18 cellular contexts compared by ENCODE assay signal in genomic region chr16:10128397-10129258, GRCh38. TPM values are rescaled to one million over a fixed set of nuclear protein-coding genes. Genes with fewer than 3 reads are reported as not detected.
DNase-seq lines count a peak whose midpoint lies in the region; FAIRE-seq and TF ChIP-seq lines count a peak whose summit lies in the region.
"Had no signal": no experiment of that assay in that cellular context is flagged by ENCODE, and none has a peak within 500 bp of the region (broad histone marks: within the 10 kb centered on the region; RNA-seq: fewer than 3 reads in every experiment).

No MANE protein-coding gene starts in this region.

- DNase-seq in AG10803 (ENCODE audit: low read depth), result peak; percentile 72
- peak; percentile 52 for DNase-seq in RPMI7951 (ENCODE audit: low read depth)
- peak in 2 of 10 donors; percentile 28 to 58 for DNase-seq in dorsolateral prefrontal cortex
- DNase-seq in middle frontal gyrus (ENCODE audit: extremely low spot score, low spot score), result peak; percentile 24
- no peak for DNase-seq in NCI-H1930 (lab: John Stamatoyannopoulos, UW)
- no peak for DNase-seq in frontal cortex (ENCODE audit: low spot score in 2 of 2)
- no peak for DNase-seq in NCI-H69 (lab: John Stamatoyannopoulos, UW)
- DNase-seq: ACHN; BE2C; CD8-positive, alpha-beta T cell; COR-L47; DMS153; DMS79 treated with DMSO at 0.1 percent for 48 hours; GDM1 had no signal

- H3K4me3 ChIP-seq in AG10803 (ENCODE audit: low read length) (no peak overlapping the region), dorsolateral prefrontal cortex (no peak overlapping the region)
- H3K4me3 ChIP-seq: HAP-1 had no signal

- TF ChIP-seq CTCF in AG10803 (conservative IDR thresholded peaks at IDR 0.05; ENCODE audit: low read length) (no peak), dorsolateral prefrontal cortex (IDR thresholded peaks at IDR 0.05 in 54 of 56, conservative IDR thresholded peaks at IDR 0.05 in 2 of 56; ENCODE audit: low read depth in 1 of 56, partially characterized antibody in 56 of 56) (no peak)

- no peak for FAIRE-seq in frontal cortex (lab: Jason Lieb, UNC)
- FAIRE-seq: D721Med, H1 had no signal

- peak overlapping the region in 40 of 59 donors; percentile 1 to 90 (median 71) for H3K27ac ChIP-seq in dorsolateral prefrontal cortex
- H3K27ac ChIP-seq: C4-2B had no signal

- intact Hi-C loops in dorsolateral prefrontal cortex (cut with DNase I), result no loop called here

- no peaks in the 10 kb centered on the region for H3K27me3 ChIP-seq in dorsolateral prefrontal cortex
- H3K27me3 ChIP-seq: BE2C had no signal

RNA-seq across cellular contexts. Expression of gene GRIN2A, which starts 53.6 kb away (rescaled TPM):
- 0.59 and 1.2 TPM in 2 replicates for total RNA-seq in RPMI7951 (2014; rRNA removed; shearing (Covaris generic))
- 100 to 1,000 TPM in 115 of 120 experiments, 10 to 100 TPM in 5; 52.1 to 201 (median 143) TPM for total RNA-seq in dorsolateral prefrontal cortex
- total RNA-seq in frontal cortex, result 6.9 TPM
- total RNA-seq: CD8-positive, alpha-beta T cell had no signal

Comparison
In these comparisons a context has a peak if more than half of its experiments do, and no peak if none do; other contexts are left out.
1. DNase-seq: peak in AG10803 (single experiment), RPMI7951 (single experiment) and middle frontal gyrus (single experiment); none in NCI-H1930 (0 of 2), frontal cortex (0 of 2) and NCI-H69 (single experiment).